In the genomic region with DNA sequence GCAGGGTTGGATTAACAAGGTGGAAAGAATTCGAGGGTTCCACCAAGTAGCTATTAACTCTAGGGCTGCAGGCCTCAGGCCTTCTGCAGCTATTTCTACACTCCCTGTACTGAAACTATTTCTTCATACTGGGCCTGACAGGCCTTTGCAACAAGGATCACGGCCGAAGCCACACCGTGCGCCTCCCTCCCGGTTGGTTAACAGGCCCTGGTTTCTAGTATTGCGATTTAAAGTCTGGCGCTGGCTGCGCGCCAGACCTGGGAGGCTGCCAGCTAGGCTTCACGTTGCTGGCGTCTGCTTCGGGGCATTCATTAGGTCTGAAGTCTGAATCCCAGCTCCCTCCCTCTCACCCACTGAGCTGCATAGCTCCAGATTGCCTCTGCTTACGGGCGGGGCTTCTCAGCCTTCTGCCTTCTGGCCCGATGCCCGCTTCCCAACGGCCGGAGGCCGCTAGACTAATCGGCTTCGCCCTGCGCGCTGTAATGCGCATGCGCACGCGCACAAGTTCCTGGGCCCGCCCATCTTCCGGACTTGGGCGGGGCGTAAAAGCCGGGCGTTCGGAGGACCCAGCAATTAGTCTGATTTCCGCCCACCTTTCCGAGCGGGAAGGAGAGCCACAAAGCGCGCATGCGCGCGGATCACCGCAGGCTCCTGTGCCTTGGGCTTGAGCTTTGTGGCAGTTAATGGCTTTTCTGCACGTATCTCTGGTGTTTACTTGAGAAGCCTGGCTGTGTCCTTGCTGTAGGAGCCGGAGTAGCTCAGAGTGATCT, we compare ENCODE assay signal across 8 cellular contexts. TPM values are rescaled to one million over a fixed set of nuclear protein-coding genes. Genes with fewer than 3 reads are reported as not detected.
DNase-seq lines count a peak whose midpoint lies in the region; ATAC-seq and TF ChIP-seq lines count a peak whose summit lies in the region.

No MANE protein-coding gene starts in this region.

- no peaks in the 10 kb centered on the region for H3K27me3 ChIP-seq in left ventricle myocardium inferior (ENCODE audit: low read depth)

- peak overlapping the region; percentile 95 for H3K27ac Mint-ChIP-seq in T-helper 1 cell treated with Interleukin-12 subunit alpha and Interleukin-12 subunit beta and Interleukin-4 antibody, amounts not matched to agents 30 μg/mL and 1 μg/mL, for 36 hours
- peak overlapping the region; percentile 98 for H3K27ac Mint-ChIP-seq in progenitor cell of endocrine pancreas

- TF ChIP-seq CTCF in GM13977 (IDR thresholded peaks at IDR 0.05; ENCODE audit: extremely low read depth, insufficient read depth, missing control alignments) (no peak), left ventricle myocardium inferior (IDR thresholded peaks at IDR 0.05; ENCODE audit: borderline replicate concordance) (no peak), progenitor cell of endocrine pancreas (IDR thresholded peaks at IDR 0.05; ENCODE audit: unreplicated experiment) (no peak)

- no peaks in the 10 kb centered on the region for H3K27me3 Mint-ChIP-seq in T-helper 1 cell treated with Interleukin-12 subunit alpha and Interleukin-12 subunit beta and Interleukin-4 antibody, amounts not matched to agents 30 μg/mL and 1 μg/mL, for 36 hours (ENCODE audit: low read depth)
- peaks cover 8% of the 10 kb centered on the region for H3K27me3 Mint-ChIP-seq in progenitor cell of endocrine pancreas

- ATAC-seq in HG02884 (IDR thresholded peaks at IDR 0.05; ENCODE audit: unreplicated experiment), result peak; percentile 59

- DNase-seq in GM13977 (ENCODE audit: low spot score), result peak; percentile 96
- DNase-seq in NCI-H1694 (lab: John Stamatoyannopoulos, UW), result peak; percentile 96
- peak; percentile 38 to 98 (median 94) for DNase-seq in amygdala (lab: John Stamatoyannopoulos, UW)
- peak; percentile 98 for DNase-seq in left ventricle myocardium inferior
- peak; percentile 98 for DNase-seq in progenitor cell of endocrine pancreas (ENCODE audit: low spot score, unreplicated experiment)
- DNase-seq in ureter (ENCODE audit: low spot score), result peak; percentile 98

- peak overlapping the region; percentile 98 for H3K27ac ChIP-seq in left ventricle myocardium inferior (replicated peaks)

- no peaks in the 10 kb centered on the region for H3K9me3 Mint-ChIP-seq in T-helper 1 cell treated with Interleukin-12 subunit alpha and Interleukin-12 subunit beta and Interleukin-4 antibody, amounts not matched to agents 30 μg/mL and 1 μg/mL, for 36 hours
- H3K9me3 Mint-ChIP-seq in progenitor cell of endocrine pancreas (ENCODE audit: low read depth), result no peaks in the 10 kb centered on the region

- H3K36me3 ChIP-seq in left ventricle myocardium inferior, result peaks cover 45% of the 10 kb centered on the region

- peaks cover 52% of the 10 kb centered on the region for H3K4me1 Mint-ChIP-seq in T-helper 1 cell treated with Interleukin-12 subunit alpha and Interleukin-12 subunit beta and Interleukin-4 antibody, amounts not matched to agents 30 μg/mL and 1 μg/mL, for 36 hours (ENCODE audit: low read depth)
- H3K4me1 Mint-ChIP-seq in progenitor cell of endocrine pancreas (ENCODE audit: low read depth), result peaks cover 14% of the 10 kb centered on the region

- H3K4me3 ChIP-seq in left ventricle myocardium inferior, result peak overlapping the region; percentile 93

- in situ Hi-C loops in GM13977 (cut with MboI; ENCODE audit: low pct_unique_long_range_greater_than_20kb, low sequenced_read_pairs, unreplicated experiment), result no loop called here

- intact Hi-C loops in left ventricle myocardium inferior (cut with micrococcal nuclease), result no loop called here

- H3K9me3 ChIP-seq in left ventricle myocardium inferior (replicated peaks), result no peaks in the 10 kb centered on the region

- H3K4me1 ChIP-seq in left ventricle myocardium inferior, result peaks cover 37% of the 10 kb centered on the region

- peaks cover 52% of the 10 kb centered on the region for H3K36me3 Mint-ChIP-seq in T-helper 1 cell treated with Interleukin-12 subunit alpha and Interleukin-12 subunit beta and Interleukin-4 antibody, amounts not matched to agents 30 μg/mL and 1 μg/mL, for 36 hours (ENCODE audit: low read depth)
- H3K36me3 Mint-ChIP-seq in progenitor cell of endocrine pancreas (ENCODE audit: insufficient read depth), result peaks cover 5% of the 10 kb centered on the region

- H3K4me3 Mint-ChIP-seq in T-helper 1 cell treated with Interleukin-12 subunit alpha and Interleukin-12 subunit beta and Interleukin-4 antibody, amounts not matched to agents 30 μg/mL and 1 μg/mL, for 36 hours, result peak overlapping the region; percentile 98
- peak overlapping the region; percentile 83 for H3K4me3 Mint-ChIP-seq in progenitor cell of endocrine pancreas (ENCODE audit: low read depth)

RNA-seq across cellular contexts. Expression of a gene that starts 1.6 kb away (rescaled TPM):
- total RNA-seq in left ventricle myocardium inferior (332 TPM), progenitor cell of endocrine pancreas (60.6 and 78.1 TPM in 2 replicates), ureter (304 TPM)

RNA-seq across cellular contexts. Expression of a gene that starts 16.2 kb away (rescaled TPM):
- total RNA-seq in left ventricle myocardium inferior, result not detected
- total RNA-seq in progenitor cell of endocrine pancreas, result 0.29 and 0.55 TPM in 2 replicates
- total RNA-seq in ureter, result not detected

RNA-seq across cellular contexts. Expression of a gene that starts 59.7 kb away (rescaled TPM):
- total RNA-seq in left ventricle myocardium inferior (not detected), progenitor cell of endocrine pancreas (not detected in 2 replicates), ureter (not detected)

Comparison
In these comparisons a context has a peak if more than half of its experiments do, and no peak if none do; other contexts are left out.
1. Peak in every context shown above with its lines: DNase-seq, ATAC-seq, H3K4me3 ChIP-seq and H3K27ac ChIP-seq.